8 cellular contexts compared by ENCODE assay signal in the genomic region with DNA sequence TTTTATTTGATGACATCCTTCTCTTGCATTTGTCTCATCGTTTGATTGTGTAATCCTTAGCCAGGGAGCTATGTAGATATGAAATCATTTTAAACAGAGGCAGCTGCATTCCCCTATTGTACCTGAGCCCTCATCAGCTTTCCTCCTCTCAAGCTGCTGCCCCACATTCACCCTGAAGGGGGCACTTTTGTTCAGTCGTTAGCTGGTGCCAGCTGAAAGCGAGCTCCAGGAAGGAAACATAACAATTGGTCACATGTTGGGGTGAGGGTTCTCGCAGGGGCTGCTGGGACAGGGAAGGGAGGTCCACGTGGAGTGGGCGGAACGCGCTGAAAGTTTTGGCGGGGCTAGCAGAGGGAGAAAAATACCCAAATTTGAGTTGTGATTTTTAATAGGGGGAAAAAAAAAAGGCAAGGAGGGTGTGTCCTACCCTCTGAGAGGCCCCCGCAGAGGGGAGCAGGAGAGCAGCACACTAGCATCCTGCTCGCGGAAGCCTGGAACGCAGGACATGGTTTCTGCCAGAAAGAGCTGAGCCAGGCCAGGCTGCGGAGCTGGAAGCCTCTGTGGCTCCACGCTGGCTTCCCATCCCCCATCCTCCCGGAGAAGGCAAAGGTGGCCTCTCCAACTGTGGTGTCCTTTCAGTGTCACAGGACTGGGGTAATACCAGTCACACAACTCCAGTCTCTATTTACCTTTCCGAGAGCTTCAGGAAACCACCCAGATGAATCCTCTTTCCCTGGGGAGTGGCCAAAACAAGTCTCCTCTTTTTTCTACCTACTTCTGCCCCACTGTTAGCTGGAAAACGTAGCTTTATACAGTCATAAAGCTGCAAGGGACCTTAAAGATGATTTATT. TPM values are rescaled to one million over a fixed set of nuclear protein-coding genes. Genes with fewer than 3 reads are reported as not detected.
DNase-seq lines count a peak whose midpoint lies in the region; ATAC-seq, FAIRE-seq and TF ChIP-seq lines count a peak whose summit lies in the region.

No MANE protein-coding gene starts in this region.

- no peaks in the 10 kb centered on the region for H3K79me2 ChIP-seq in keratinocyte (ENCODE audit: control insufficient read depth, insufficient read depth, low read length)

- TF ChIP-seq CTCF in AG10803 (conservative IDR thresholded peaks at IDR 0.05; ENCODE audit: low read length) (peak; percentile 77), keratinocyte (optimal IDR thresholded peaks at IDR 0.05 in 1 of 3, IDR thresholded peaks at IDR 0.05 in 1 of 3, conservative IDR thresholded peaks at IDR 0.05 in 1 of 3; ENCODE audit: extremely low read depth in 1 of 3, insufficient read depth in 2 of 3, low read length in 3 of 3) (peak; percentile 80 to 95 (median 90))

- H3K27ac ChIP-seq in keratinocyte (ENCODE audit: control insufficient read depth, insufficient read depth, low read length), result peak overlapping the region; percentile 91

- H3K9me1 ChIP-seq in keratinocyte (ENCODE audit: control insufficient read depth, extremely low read depth, insufficient read depth, low read length), result no peaks in the 10 kb centered on the region

- peak overlapping the region; percentile 85 for H3K9ac ChIP-seq in keratinocyte (ENCODE audit: control insufficient read depth, extremely low read depth, insufficient read depth, low read length)

- TF ChIP-seq POLR2A in GM18951 (IDR thresholded peaks at IDR 0.05; ENCODE audit: extremely low read depth, insufficient read depth, insufficient read length), result peak; percentile 64

- H3K36me3 ChIP-seq in keratinocyte (ENCODE audit: control insufficient read depth in 2 of 2, extremely low read depth in 1 of 2, insufficient read depth in 2 of 2, low read length in 2 of 2), result no peaks in the 10 kb centered on the region

- no peaks in the 10 kb centered on the region for H3K9me3 Mint-ChIP-seq in central memory CD8-positive, alpha-beta T cell

- H3K9me3 ChIP-seq in keratinocyte (ENCODE audit: control insufficient read depth, low read depth, low read length), result no peaks in the 10 kb centered on the region

- H3K27me3 ChIP-seq in keratinocyte (ENCODE audit: control insufficient read depth, extremely low read depth, insufficient read depth, low read length), result no peaks in the 10 kb centered on the region

- peak overlapping the region; percentile 91 for H3K4me2 ChIP-seq in keratinocyte (ENCODE audit: control insufficient read depth, extremely low read depth, insufficient read depth, low read depth, low read length)

- in situ Hi-C loops in GM18951 (cut with MboI; ENCODE audit: low sequenced_read_pairs, unreplicated experiment), result no loop called here

- H3K27ac Mint-ChIP-seq in central memory CD8-positive, alpha-beta T cell (ENCODE audit: low read depth), result peak overlapping the region; percentile 45

- H4K20me1 ChIP-seq in keratinocyte (ENCODE audit: control insufficient read depth, extremely low read depth, insufficient read depth, low read length), result no peaks in the 10 kb centered on the region

- peak overlapping the region; percentile 80 for H2AFZ ChIP-seq in keratinocyte (ENCODE audit: control insufficient read depth, low read length)

- peaks cover 5% of the 10 kb centered on the region for H3K36me3 Mint-ChIP-seq in central memory CD8-positive, alpha-beta T cell (ENCODE audit: insufficient read depth)

- no peaks in the 10 kb centered on the region for H3K27me3 Mint-ChIP-seq in central memory CD8-positive, alpha-beta T cell

- ATAC-seq in HG03280 (IDR thresholded peaks at IDR 0.05; ENCODE audit: unreplicated experiment), result peak; percentile 76
- ATAC-seq in central memory CD8-positive, alpha-beta T cell (replicated peaks; ENCODE audit: extremely low read depth, poor library complexity, severe bottlenecking), result peak; percentile 88

- peaks cover 54% of the 10 kb centered on the region for H3K4me1 ChIP-seq in keratinocyte (ENCODE audit: control insufficient read depth, extremely low read depth, insufficient read depth, low read length)

- peak; percentile 95 for DNase-seq in AG10803 (ENCODE audit: low read depth)
- DNase-seq in NCI-H345 treated with DMSO at 0.1 percent for 48 hours (lab: John Stamatoyannopoulos, UW; ENCODE audit: unreplicated experiment), result peak; percentile 89
- peak; percentile 86 for DNase-seq in activated CD4-positive, CD25-positive, alpha-beta regulatory T cell treated with anti-CD3 and anti-CD28 coated beads, Interleukin-2, amount 50 U/mL, for 16 hours (ENCODE audit: low read depth, low spot score)
- peak; percentile 90 to 91 for DNase-seq in central memory CD8-positive, alpha-beta T cell (ENCODE audit: low spot score in 2 of 2)
- DNase-seq in keratinocyte (ENCODE audit: low read depth, low spot score), result peak; percentile 82
- DNase-seq in stimulated activated CD4-positive, alpha-beta T cell treated with anti-CD3 and anti-CD28 coated beads, Interleukin-12 subunit alpha, Interleukin-12 subunit beta, amount 100 ng/mL, for 48 hours (ENCODE audit: low read depth in 2 of 3, low spot score in 1 of 3), result peak; percentile 87 to 98 (median 90)

- peak overlapping the region; percentile 55 for H3K4me3 ChIP-seq in AG10803 (ENCODE audit: low read length)
- H3K4me3 ChIP-seq in keratinocyte (ENCODE audit: control insufficient read depth in 2 of 3, extremely low read depth in 1 of 3, insufficient read depth in 2 of 3, low read depth in 1 of 3, low read length in 3 of 3), result peak overlapping the region; percentile 18 to 73 (median 42)

- dilution Hi-C loops in keratinocyte (cut with MboI; ENCODE audit: extremely low pct_ligation_motif_present, low sequenced_read_pairs), result no loop called here

- peaks cover 50% of the 10 kb centered on the region for H3K4me1 Mint-ChIP-seq in central memory CD8-positive, alpha-beta T cell

- peak overlapping the region; percentile 67 for H3K4me3 Mint-ChIP-seq in central memory CD8-positive, alpha-beta T cell

- FAIRE-seq in keratinocyte (lab: Jason Lieb, UNC), result peak; percentile 26

RNA-seq across cellular contexts. Expression of a gene that starts 8.4 kb away (rescaled TPM):
- polyA plus RNA-seq in keratinocyte, result 41.8 to 66.8 TPM (median 56.9 TPM) in 3 replicates
- 54.9 TPM for polyA plus RNA-seq in keratinocyte (2011; ENCODE audit: low read depth)
- 31.4 and 53.5 TPM in 2 replicates for polyA plus RNA-seq in keratinocyte (2011; cell fraction: cytosol; rRNA removed)
- polyA plus RNA-seq in keratinocyte (2011; cell fraction: nucleus; rRNA removed), result 106 and 140 TPM in 2 replicates
- polyA plus RNA-seq in keratinocyte (2012; ENCODE audit: low replicate concordance), result 42.8 and 49.4 TPM in 2 replicates
- 9.9 to 38.5 TPM (median 27.3 TPM) in 3 replicates for polyA minus RNA-seq in keratinocyte
- 23.0 TPM for polyA minus RNA-seq in keratinocyte (2011; cell fraction: cytosol; rRNA and poly(A)+ RNA removed)
- polyA minus RNA-seq in keratinocyte (2011; cell fraction: nucleus; rRNA and poly(A)+ RNA removed), result 28.5 and 50.4 TPM in 2 replicates

RNA-seq across cellular contexts. Expression of a gene that starts 12.9 kb away (rescaled TPM):
- 0.46 to 7.5 TPM (median 1.0 TPM) in 3 replicates for polyA plus RNA-seq in keratinocyte
- polyA plus RNA-seq in keratinocyte (2011; ENCODE audit: low read depth), result 25.7 TPM
- 2.4 and 5.9 TPM in 2 replicates for polyA plus RNA-seq in keratinocyte (2011; cell fraction: cytosol; rRNA removed)
- polyA plus RNA-seq in keratinocyte (2011; cell fraction: nucleus; rRNA removed), result 8.9 and 15.2 TPM in 2 replicates
- polyA plus RNA-seq in keratinocyte (2012; ENCODE audit: low replicate concordance), result 12.2 and 71.1 TPM in 2 replicates
- 2.1 to 31.5 TPM (median 3.6 TPM) in 3 replicates for polyA minus RNA-seq in keratinocyte
- polyA minus RNA-seq in keratinocyte (2011; cell fraction: cytosol; rRNA and poly(A)+ RNA removed), result 7.7 TPM
- 5.7 and 10.2 TPM in 2 replicates for polyA minus RNA-seq in keratinocyte (2011; cell fraction: nucleus; rRNA and poly(A)+ RNA removed)

RNA-seq across cellular contexts. Expression of a gene that starts 27.0 kb away (rescaled TPM):
- polyA plus RNA-seq in keratinocyte, result 17.3 to 32.1 TPM (median 26.9 TPM) in 3 replicates
- polyA plus RNA-seq in keratinocyte (2011; ENCODE audit: low read depth), result 37.1 TPM
- polyA plus RNA-seq in keratinocyte (2011; cell fraction: cytosol; rRNA removed), result 15.8 and 24.7 TPM in 2 replicates
- 70.6 and 74.1 TPM in 2 replicates for polyA plus RNA-seq in keratinocyte (2011; cell fraction: nucleus; rRNA removed)
- polyA plus RNA-seq in keratinocyte (2012; ENCODE audit: low replicate concordance), result 27.0 and 27.8 TPM in 2 replicates
- 12.6 to 81.1 TPM (median 23.1 TPM) in 3 replicates for polyA minus RNA-seq in keratinocyte
- polyA minus RNA-seq in keratinocyte (2011; cell fraction: cytosol; rRNA and poly(A)+ RNA removed), result 16.5 TPM
- polyA minus RNA-seq in keratinocyte (2011; cell fraction: nucleus; rRNA and poly(A)+ RNA removed), result 12.3 and 18.8 TPM in 2 replicates

RNA-seq across cellular contexts. Expression of a gene that starts 50.6 kb away (rescaled TPM):
- 3.3 to 5.9 TPM (median 4.5 TPM) in 3 replicates for polyA plus RNA-seq in keratinocyte
- polyA plus RNA-seq in keratinocyte (2011; ENCODE audit: low read depth), result 2.3 TPM
- polyA plus RNA-seq in keratinocyte (2011; cell fraction: cytosol; rRNA removed), result 2.5 and 4.4 TPM in 2 replicates
- polyA plus RNA-seq in keratinocyte (2011; cell fraction: nucleus; rRNA removed), result 5.2 and 5.8 TPM in 2 replicates
- polyA plus RNA-seq in keratinocyte (2012; ENCODE audit: low replicate concordance), result 4.9 and 8.4 TPM in 2 replicates
- 4.8 to 14.7 TPM (median 4.9 TPM) in 3 replicates for polyA minus RNA-seq in keratinocyte
- 5.6 TPM for polyA minus RNA-seq in keratinocyte (2011; cell fraction: cytosol; rRNA and poly(A)+ RNA removed)
- 2.4 and 3.2 TPM in 2 replicates for polyA minus RNA-seq in keratinocyte (2011; cell fraction: nucleus; rRNA and poly(A)+ RNA removed)

RNA-seq across cellular contexts. Expression of a gene that starts 59.1 kb away (rescaled TPM):
- polyA plus RNA-seq in keratinocyte, result 45.3 to 77.3 TPM (median 47.2 TPM) in 3 replicates
- 20.0 TPM for polyA plus RNA-seq in keratinocyte (2011; ENCODE audit: low read depth)
- polyA plus RNA-seq in keratinocyte (2011; cell fraction: cytosol; rRNA removed), result 54.1 and 62.2 TPM in 2 replicates
- polyA plus RNA-seq in keratinocyte (2011; cell fraction: nucleus; rRNA removed), result 134 and 168 TPM in 2 replicates
- polyA plus RNA-seq in keratinocyte (2012; ENCODE audit: low replicate concordance), result 30.8 and 51.5 TPM in 2 replicates
- polyA minus RNA-seq in keratinocyte, result 82.2 to 244 TPM (median 85.5 TPM) in 3 replicates
- 97.8 TPM for polyA minus RNA-seq in keratinocyte (2011; cell fraction: cytosol; rRNA and poly(A)+ RNA removed)
- polyA minus RNA-seq in keratinocyte (2011; cell fraction: nucleus; rRNA and poly(A)+ RNA removed), result 89.3 and 107 TPM in 2 replicates

Comparison
In these comparisons a context has a peak if more than half of its experiments do, and no peak if none do; other contexts are left out.
1. Peak in every context shown above with its lines: DNase-seq, ATAC-seq, H3K4me3 ChIP-seq and H3K27ac ChIP-seq.